ENCODE assay signal across 8 cellular contexts in genomic region chr12:122003646-122004611, GRCh38. TPM values are rescaled to one million over a fixed set of nuclear protein-coding genes. Genes with fewer than 3 reads are reported as not detected.
DNase-seq lines count a peak whose midpoint lies in the region; ATAC-seq and TF ChIP-seq lines count a peak whose summit lies in the region.

No MANE protein-coding gene starts in this region.

- H3K4me3 ChIP-seq in CD8-positive, alpha-beta T cell (ENCODE audit: low read depth, low read length), result no peak overlapping the region
- H3K4me3 ChIP-seq in HFF-Myc (replicated peaks; ENCODE audit: low read depth, low read length) (no peak overlapping the region), MG63 (no peak overlapping the region)

- H3K27me3 Mint-ChIP-seq in CD8-positive, alpha-beta T cell (ENCODE audit: low read depth), result no peaks in the 10 kb centered on the region
- peaks cover 3% of the 10 kb centered on the region for H3K27me3 Mint-ChIP-seq in memory B cell

- peaks cover 43% of the 10 kb centered on the region for H3K4me1 ChIP-seq in CD8-positive, alpha-beta T cell (ENCODE audit: insufficient read depth, low read length)

- H3K4me1 Mint-ChIP-seq in CD8-positive, alpha-beta T cell (ENCODE audit: low read depth), result peaks cover 34% of the 10 kb centered on the region
- peaks cover 32% of the 10 kb centered on the region for H3K4me1 Mint-ChIP-seq in memory B cell

- H3K4me3 Mint-ChIP-seq in CD8-positive, alpha-beta T cell, result peak overlapping the region; percentile 67
- peak overlapping the region; percentile 53 for H3K4me3 Mint-ChIP-seq in memory B cell

- CTCF ChIA-PET in CD8-positive, alpha-beta T cell (lab: Charles Lee), result no interaction called here

- H3K36me3 ChIP-seq in CD8-positive, alpha-beta T cell (ENCODE audit: insufficient read depth, low read length), result no peaks in the 10 kb centered on the region
- H3K36me3 ChIP-seq in MG63, result no peaks in the 10 kb centered on the region

- POLR2A ChIA-PET in CD8-positive, alpha-beta T cell (lab: Charles Lee), result interaction anchor here (1.4 kb wide), 1 partner anchor 19 kb away, joined by 3 read pairs; no protein-coding TSS in a partner anchor

- H3K9me3 ChIP-seq in CD8-positive, alpha-beta T cell (ENCODE audit: low read length), result no peaks in the 10 kb centered on the region
- no peaks in the 10 kb centered on the region for H3K9me3 ChIP-seq in MG63

- intact Hi-C loops in CD8-positive, alpha-beta T cell (cut with DNase I, micrococcal nuclease), result no loop called here

- no peaks in the 10 kb centered on the region for H3K27me3 ChIP-seq in CD8-positive, alpha-beta T cell (ENCODE audit: insufficient read depth, low read length)
- H3K27me3 ChIP-seq in MG63, result no peaks in the 10 kb centered on the region

- ATAC-seq in CD8-positive, alpha-beta T cell, result peak; percentile 52
- ATAC-seq in memory B cell (ENCODE audit: low read depth), result peak; percentile 86

- no peaks in the 10 kb centered on the region for H3K36me3 Mint-ChIP-seq in CD8-positive, alpha-beta T cell
- no peaks in the 10 kb centered on the region for H3K36me3 Mint-ChIP-seq in memory B cell

- H3K27ac ChIP-seq in CD8-positive, alpha-beta T cell (ENCODE audit: low read depth, low read length), result no peak overlapping the region

- no peak overlapping the region for H3K27ac Mint-ChIP-seq in CD8-positive, alpha-beta T cell
- peak overlapping the region; percentile 68 for H3K27ac Mint-ChIP-seq in memory B cell

- peaks cover 2% of the 10 kb centered on the region for H3K9me3 Mint-ChIP-seq in CD8-positive, alpha-beta T cell
- peaks cover 4% of the 10 kb centered on the region for H3K9me3 Mint-ChIP-seq in memory B cell

- TF ChIP-seq CTCF in CD8-positive, alpha-beta T cell (IDR thresholded peaks at IDR 0.05), result no peak
- TF ChIP-seq CTCF in HFF-Myc (IDR thresholded peaks at IDR 0.05; ENCODE audit: low read depth, low read length, missing control alignments), result no peak

- DNase-seq in CD8-positive, alpha-beta T cell, result peak in 2 of 7 experiments; percentile 31 to 52
- DNase-seq in HFF-Myc (ENCODE audit: extremely low read depth, low read depth), result peak; percentile 16
- peak; percentile 15 for DNase-seq in amniotic epithelial cell (ENCODE audit: low read depth)
- DNase-seq in memory B cell (ENCODE audit: low spot score in 2 of 2), result peak; percentile 48 to 56
- DNase-seq in MG63, result no peak
- no peak for DNase-seq in NCI-H2029 treated with DMSO at 0.1 percent for 48 hours (lab: John Stamatoyannopoulos, UW)
- no peak for DNase-seq in DMS 273 (lab: John Stamatoyannopoulos, UW; ENCODE audit: unreplicated experiment)
- DNase-seq in activated CD4-positive, alpha-beta T cell treated with anti-CD3 and anti-CD28 coated beads for 4 hours, result no peak

RNA-seq across cellular contexts. Expression of gene BCL7A, which starts 17.8 kb away (rescaled TPM):
- total RNA-seq in CD8-positive, alpha-beta T cell, result 1 to 10 TPM; 6.8 to 7.8 TPM
- 1.8 and 2.4 TPM in 2 replicates for total RNA-seq in MG63 (2014; rRNA removed; shearing (Covaris generic); ENCODE audit: low replicate concordance)

Comparison
In these comparisons a context has a peak if more than half of its experiments do, and no peak if none do; other contexts are left out.
1. DNase-seq: peak in HFF-Myc (single experiment), amniotic epithelial cell (single experiment) and memory B cell (2 of 2); none in MG63 (single experiment), NCI-H2029 treated with DMSO at 0.1 percent for 48 hours (single experiment), DMS 273 (single experiment) and activated CD4-positive, alpha-beta T cell treated with anti-CD3 and anti-CD28 coated beads for 4 hours (0 of 2).